In genomic region chr1:154334647-154335350, GRCh38 we compare ENCODE assay signal across 1 cellular context.
TF ChIP-seq lines count a peak whose summit lies in the region.

No MANE protein-coding gene starts in this region.

TF ChIP-seq in IMR-90, 13 proteins besides CTCF, POLR2A, EP300 and RAD21:
- TF ChIP-seq SMC3 (IDR thresholded peaks at IDR 0.05; ENCODE audit: low read depth, low read length) = peak; percentile 82
- TF ChIP-seq RCOR1 (IDR thresholded peaks at IDR 0.05; ENCODE audit: insufficient replicate concordance, low read length) = no peak
- peak; percentile 76 for TF ChIP-seq BHLHE40 (IDR thresholded peaks at IDR 0.05; ENCODE audit: low read depth, low read length)
- TF ChIP-seq USF2 (IDR thresholded peaks at IDR 0.05; ENCODE audit: low read depth, low read length) = peak; percentile 29; the same call in 1 of the 2 replicates
- TF ChIP-seq MXI1 (IDR thresholded peaks at IDR 0.05; ENCODE audit: borderline replicate concordance, low read depth, low read length) = 0 out of 2 replicates have a peak, but pooled peaks have one; percentile 16
- no peak for TF ChIP-seq RFX5 (IDR thresholded peaks at IDR 0.05; ENCODE audit: low read depth, low read length)
